ENCODE assay signal across 21 cellular contexts in the genomic region with DNA sequence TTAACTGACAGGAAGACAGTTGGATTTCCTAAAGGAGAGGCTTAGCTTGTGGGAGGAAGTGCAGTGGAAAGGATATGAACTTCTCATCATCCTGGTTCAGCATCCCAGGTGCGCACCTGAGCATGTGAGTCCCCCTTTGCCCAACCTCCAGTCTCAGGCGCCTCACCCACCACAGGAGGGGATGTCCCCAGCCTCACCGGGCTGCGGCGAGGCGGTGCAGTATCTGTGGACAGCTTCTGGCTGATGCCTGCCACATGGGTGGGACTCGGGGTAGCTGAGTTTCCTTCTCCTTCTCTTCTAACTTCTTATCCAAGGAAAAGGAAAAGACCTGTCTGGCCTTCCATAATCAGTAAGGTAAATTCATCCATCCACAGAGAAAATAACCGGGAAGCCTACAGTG.
"Had no signal": no experiment of that assay in that cellular context is flagged by ENCODE, and none has a peak within 500 bp of the region (broad histone marks: within the 10 kb centered on the region; RNA-seq: fewer than 3 reads in every experiment).

No MANE protein-coding gene starts in this region.

- H3K27ac Mint-ChIP-seq: dendritic cell treated with granulocyte-macrophage colony-stimulating factor and Interleukin-4, amounts not matched to agents 40 ng/mL and 50 ng/mL, for 4 days; effector memory CD8-positive, alpha-beta T cell; endodermal cell; immature natural killer cell; mesothelial cell of epicardium had no signal

- DNase-seq: effector CD8-positive, alpha-beta T cell; effector memory CD8-positive, alpha-beta T cell; endodermal cell; erythroblast; foreskin keratinocyte; heart left ventricle; hypothalamus; immature natural killer cell; left cardiac atrium; left lung; left ventricle myocardium superior; lower lobe of right lung; mesenchymal stem cell; mucosa of descending colon had no signal

- H3K4me1 ChIP-seq: foreskin keratinocyte, gastroesophageal sphincter, heart left ventricle, left lung, lower lobe of right lung had no signal

- H3K4me1 Mint-ChIP-seq: immature natural killer cell, mesothelial cell of epicardium had no signal

- H3K27ac ChIP-seq: coronary artery, epithelial cell of prostate, foreskin keratinocyte, gastroesophageal sphincter, heart left ventricle, hepatocyte, left lung, lower lobe of right lung had no signal

- H2AFZ ChIP-seq: hepatocyte had no signal

- ATAC-seq: effector memory CD8-positive, alpha-beta T cell; esophagus mucosa; foreskin keratinocyte; gastroesophageal sphincter; heart left ventricle; left cardiac atrium; left lung; left ventricle myocardium superior; lower lobe of right lung; mucosa of descending colon had no signal

- H3K79me2 ChIP-seq: hepatocyte had no signal

- H3K27me3 Mint-ChIP-seq: dendritic cell treated with granulocyte-macrophage colony-stimulating factor and Interleukin-4, amounts not matched to agents 40 ng/mL and 50 ng/mL, for 4 days had no signal

- H3K9me3 Mint-ChIP-seq: endodermal cell had no signal

- H3K27me3 ChIP-seq: foreskin keratinocyte, gastroesophageal sphincter, heart left ventricle, hepatocyte, left lung had no signal

- H3K4me3 Mint-ChIP-seq: dendritic cell treated with granulocyte-macrophage colony-stimulating factor and Interleukin-4, amounts not matched to agents 40 ng/mL and 50 ng/mL, for 4 days; effector memory CD8-positive, alpha-beta T cell; endodermal cell; immature natural killer cell; mesothelial cell of epicardium had no signal

- H3K9me3 ChIP-seq: left lung, mucosa of descending colon had no signal

- H3K36me3 Mint-ChIP-seq: immature natural killer cell, mesothelial cell of epicardium had no signal

- H3K36me3 ChIP-seq: gastroesophageal sphincter, heart left ventricle, left lung, lower lobe of right lung had no signal

- H3K4me3 ChIP-seq: coronary artery, gastroesophageal sphincter, heart left ventricle, hepatocyte, left lung, lower lobe of right lung, mucosa of descending colon had no signal

- H3K4me2 ChIP-seq: hepatocyte had no signal
